Comparison of ENCODE assay signal across 15 cellular contexts in the genomic region with DNA sequence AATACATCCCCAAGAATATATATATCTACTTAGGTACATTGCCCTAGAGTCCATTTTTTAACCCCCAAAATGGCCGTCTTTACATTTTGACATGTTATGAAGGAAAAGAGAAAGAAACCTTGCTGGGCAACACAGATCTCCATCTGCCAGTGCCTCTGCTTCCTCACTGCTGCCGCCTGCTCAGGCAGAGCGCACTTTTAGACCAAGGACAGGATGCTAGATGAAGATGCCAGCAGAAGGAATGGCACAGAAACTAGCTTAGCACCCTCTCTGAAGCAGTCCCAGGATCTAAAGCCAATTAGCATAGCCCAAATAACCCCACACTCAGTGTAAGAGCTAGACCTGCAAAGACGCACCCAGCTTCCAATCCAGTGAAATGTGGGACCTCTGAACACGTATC.
A peak's percentile ranks its signal among the peaks of the same experiment; 100 is the strongest.
DNase-seq lines count a peak whose midpoint lies in the region; ATAC-seq and TF ChIP-seq lines count a peak whose summit lies in the region.
"Had no signal": no experiment of that assay in that cellular context is flagged by ENCODE, and none has a peak within 500 bp of the region (broad histone marks: within the 10 kb centered on the region; RNA-seq: fewer than 3 reads in every experiment).

No MANE protein-coding gene starts in this region.

- H3K27me3 ChIP-seq in left ventricle myocardium inferior (ENCODE audit: low read depth) (no peaks in the 10 kb centered on the region), neuronal stem cell (ENCODE audit: control insufficient read depth in 3 of 3, insufficient read depth in 3 of 3, low read depth in 1 of 3, low read length in 3 of 3) (peaks cover 0 to 28% (median 23%) of the 10 kb centered on the region in 3 experiments), right lobe of liver (no peaks in the 10 kb centered on the region)
- peaks cover 10% of the 10 kb centered on the region for H3K27me3 ChIP-seq in CD4-positive, alpha-beta T cell (ENCODE audit: control insufficient read depth, insufficient read depth, low read length)
- H3K27me3 ChIP-seq: BE2C had no signal

- no peak overlapping the region for H3K4ac ChIP-seq in neuronal stem cell (ENCODE audit: low read length)

- ATAC-seq in T-helper 17 cell (no peak), right lobe of liver (no peak)
- ATAC-seq in CD4-positive, alpha-beta T cell (ENCODE audit: poor library complexity), result no peak
- ATAC-seq: GM12878, HepG2 had no signal

- no peak overlapping the region for H3K4me3 Mint-ChIP-seq in T-helper 17 cell
- H3K4me3 Mint-ChIP-seq in CD4-positive, alpha-beta T cell, result no peak overlapping the region
- H3K4me3 Mint-ChIP-seq: CD4-positive, CD25-positive, alpha-beta regulatory T cell; H9 had no signal

- CTCF ChIA-PET in CD4-positive, alpha-beta T cell (lab: Charles Lee), result no interaction called here

- H2BK15ac ChIP-seq in neuronal stem cell (ENCODE audit: low read length), result no peak overlapping the region

- H3K9me3 Mint-ChIP-seq in CD4-positive, alpha-beta T cell, result no peaks in the 10 kb centered on the region
- H3K9me3 Mint-ChIP-seq: H9 had no signal

- no peak overlapping the region for H2BK5ac ChIP-seq in neuronal stem cell (ENCODE audit: low read length)

- no peaks in the 10 kb centered on the region for H3K79me1 ChIP-seq in neuronal stem cell (ENCODE audit: low read depth, low read length)

- H3K27me3 Mint-ChIP-seq in T-helper 17 cell, result no peaks in the 10 kb centered on the region
- peaks cover 17% of the 10 kb centered on the region for H3K27me3 Mint-ChIP-seq in CD4-positive, alpha-beta T cell

- H3K27ac Mint-ChIP-seq in T-helper 17 cell, result peak overlapping the region; percentile 27
- H3K27ac Mint-ChIP-seq in CD4-positive, alpha-beta T cell, result no peak overlapping the region
- H3K27ac Mint-ChIP-seq: CD4-positive, CD25-positive, alpha-beta regulatory T cell; H9 had no signal

- H3K36me3 Mint-ChIP-seq in T-helper 17 cell (ENCODE audit: low read depth), result peaks cover 2% of the 10 kb centered on the region
- H3K36me3 Mint-ChIP-seq in CD4-positive, alpha-beta T cell (ENCODE audit: low read depth), result no peaks in the 10 kb centered on the region
- H3K36me3 Mint-ChIP-seq: CD4-positive, CD25-positive, alpha-beta regulatory T cell had no signal

- H3K4me3 ChIP-seq in left ventricle myocardium inferior (no peak overlapping the region), neuronal stem cell (ENCODE audit: low read length in 2 of 2) (no peak overlapping the region), right lobe of liver (no peak overlapping the region)
- H3K4me3 ChIP-seq: GM12878 had no signal

- POLR2A ChIA-PET in CD4-positive, alpha-beta T cell (lab: Charles Lee), result interaction anchor here (0.9 kb wide), 1 partner anchor 14 kb away, joined by 3 read pairs; no protein-coding TSS in a partner anchor

- WGBS in neuronal stem cell (ENCODE audit: extremely low coverage in 2 of 2, insufficient read length in 2 of 2, insufficient replicate concordance in 1 of 2), 2 donors, result no CpG with 5 or more reads among the region's 5 CpGs
- 78% methylated on average over 4 of the region's 5 CpGs for WGBS in right lobe of liver (ENCODE audit: insufficient coverage, low coverage, low lambda C conversion rate, missing lambda C conversion rate)

- no peak overlapping the region for H3K4me2 ChIP-seq in neuronal stem cell (ENCODE audit: insufficient read depth, low read length, poor library complexity, severe bottlenecking)

- no peak for TF ChIP-seq POLR2A in right lobe of liver (IDR thresholded peaks at IDR 0.05)

- H3K27ac ChIP-seq in left ventricle myocardium inferior (replicated peaks) (peak overlapping the region; percentile 95), neuronal stem cell (replicated peaks; ENCODE audit: low read length) (no peak overlapping the region), right lobe of liver (no peak overlapping the region)
- H3K27ac ChIP-seq in CD4-positive, alpha-beta T cell (ENCODE audit: low read depth, low read length), result no peak overlapping the region

- H2BK120ac ChIP-seq in neuronal stem cell (ENCODE audit: low read depth, low read length), result no peak overlapping the region

- H3K9me3 ChIP-seq in left ventricle myocardium inferior (replicated peaks) (no peaks in the 10 kb centered on the region), T-helper 17 cell (ENCODE audit: control insufficient read depth, low read length, poor library complexity, severe bottlenecking) (no peaks in the 10 kb centered on the region), neuronal stem cell (replicated peaks in 1 of 2; ENCODE audit: control insufficient read depth in 2 of 2, insufficient read depth in 1 of 2, low read depth in 1 of 2, low read length in 2 of 2) (no peaks in the 10 kb centered on the region), right lobe of liver (no peaks in the 10 kb centered on the region)
- H3K9me3 ChIP-seq in CD4-positive, alpha-beta T cell (ENCODE audit: control insufficient read depth, low read length), result no peaks in the 10 kb centered on the region
- H3K9me3 ChIP-seq: BE2C, Caco-2 had no signal

- no peak overlapping the region for H4K8ac ChIP-seq in neuronal stem cell (ENCODE audit: low read depth, low read length)

- no peak overlapping the region for H2AK5ac ChIP-seq in neuronal stem cell (ENCODE audit: low read depth, low read length)

- peaks cover 32% of the 10 kb centered on the region for H3K4me1 Mint-ChIP-seq in T-helper 17 cell
- H3K4me1 Mint-ChIP-seq in CD4-positive, alpha-beta T cell (ENCODE audit: low read depth), result peaks cover 16% of the 10 kb centered on the region

- no peak for DNase-seq in left ventricle myocardium inferior
- no peak for DNase-seq in cardiac septum (ENCODE audit: low spot score)
- no peak for DNase-seq in T-helper 17 cell
- no peak for DNase-seq in neuronal stem cell (ENCODE audit: low spot score)
- no peak for DNase-seq in MV-4-11 (lab: John Stamatoyannopoulos, UW)
- DNase-seq in right lobe of liver, result no peak
- DNase-seq in CD4-positive, alpha-beta T cell, result no peak
- DNase-seq: ACHN; BE2C; Caco-2; CD4-positive, CD25-positive, alpha-beta regulatory T cell; DMS79 treated with DMSO at 0.1 percent for 48 hours; H9 had no signal

- no peak overlapping the region for H3K23ac ChIP-seq in neuronal stem cell (ENCODE audit: low read depth, low read length, poor library complexity)

- H3K4me1 ChIP-seq in left ventricle myocardium inferior (peaks cover 74% of the 10 kb centered on the region), neuronal stem cell (ENCODE audit: control insufficient read depth in 2 of 2, insufficient read depth in 1 of 2, low read depth in 1 of 2, low read length in 2 of 2) (peaks cover 0 to 2% of the 10 kb centered on the region in 2 donors), right lobe of liver (peaks cover 0 to 4% (median 0%) of the 10 kb centered on the region in 4 donors)
- H3K4me1 ChIP-seq: Caco-2 had no signal

- H2BK12ac ChIP-seq in neuronal stem cell (ENCODE audit: low read length), result no peak overlapping the region

- no peaks in the 10 kb centered on the region for H3K36me3 ChIP-seq in left ventricle myocardium inferior
- no peaks in the 10 kb centered on the region for H3K36me3 ChIP-seq in neuronal stem cell (replicated peaks in 1 of 2; ENCODE audit: control insufficient read depth in 2 of 2, insufficient read depth in 2 of 2, low read length in 2 of 2)
- no peaks in the 10 kb centered on the region for H3K36me3 ChIP-seq in right lobe of liver
- H3K36me3 ChIP-seq: BE2C had no signal

- H2AFZ ChIP-seq in neuronal stem cell (ENCODE audit: low read length), result no peak overlapping the region

- no peak overlapping the region for H3K9ac ChIP-seq in neuronal stem cell (ENCODE audit: low read depth, low read length, poor library complexity)

- H3K14ac ChIP-seq in neuronal stem cell (ENCODE audit: low read length), result no peak overlapping the region

- intact Hi-C loops in left ventricle myocardium inferior (cut with micrococcal nuclease) (no loop called here), cardiac septum (cut with DNase I) (loop anchor here (2.0 kb wide), 1 partner anchor 40 kb away; no protein-coding TSS in a partner anchor), right lobe of liver (cut with DNase I) (no loop called here)
- intact Hi-C loops in CD4-positive, alpha-beta T cell (cut with DNase I, micrococcal nuclease), result no loop called here

- peak overlapping the region; percentile 55 for H3K18ac ChIP-seq in neuronal stem cell (ENCODE audit: low read length)

- TF ChIP-seq CTCF in left ventricle myocardium inferior (IDR thresholded peaks at IDR 0.05; ENCODE audit: borderline replicate concordance), result no peak
- no peak for TF ChIP-seq CTCF in right lobe of liver (IDR thresholded peaks at IDR 0.05)
- no peak for TF ChIP-seq CTCF in CD4-positive, alpha-beta T cell (IDR thresholded peaks at IDR 0.05)

- no peak overlapping the region for H4K91ac ChIP-seq in neuronal stem cell (ENCODE audit: low read depth, low read length, poor library complexity)
